20 cellular contexts compared by ENCODE assay signal in the genomic region with DNA sequence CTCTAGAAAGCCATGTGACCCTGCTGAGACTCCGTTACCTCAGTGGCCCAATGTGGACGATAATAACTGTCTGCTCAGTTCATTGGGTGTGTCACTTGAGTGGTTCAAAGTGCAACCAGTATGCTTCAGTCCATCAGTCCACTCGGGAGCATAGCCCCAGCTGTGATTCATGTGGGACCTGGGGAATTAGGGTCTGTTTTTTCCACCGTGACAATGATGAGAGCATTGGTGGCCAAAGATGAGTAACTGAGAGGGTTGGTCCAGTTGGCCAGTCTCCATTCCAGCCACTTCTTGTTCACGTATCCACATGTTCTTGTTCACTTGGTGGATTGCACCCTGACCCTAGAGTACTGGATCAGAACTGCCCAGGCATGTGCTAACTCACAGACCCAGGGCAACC.
"Had no signal": no experiment of that assay in that cellular context is flagged by ENCODE, and none has a peak within 500 bp of the region (broad histone marks: within the 10 kb centered on the region; RNA-seq: fewer than 3 reads in every experiment).

No MANE protein-coding gene starts in this region.

- H3K4me2 ChIP-seq: SK-N-SH had no signal

- H3K9me3 ChIP-seq: SK-N-SH had no signal

- H3K27ac ChIP-seq: HL-60, RWPE1 had no signal

- DNase-seq: KBM-7, MV-4-11, NCI-H1048, NCI-H1105, NCI-H1417, NCI-H1436 treated with DMSO at 0.1 percent for 48 hours, NCI-H1694, NCI-H187 treated with DMSO at 0.1 percent for 48 hours, NCI-H2029 treated with DMSO at 0.1 percent for 48 hours, NCI-H226, NCI-H446, NCI-H510A, NCI-H524 treated with DMSO at 0.1 percent for 48 hours, NCI-H69, NCI-H774, SHP77, SK-N-SH, SW 1271 had no signal

- H3K9ac ChIP-seq: SK-N-SH had no signal
